In genomic region chr22:40421941-40422340, GRCh38 we compare ENCODE assay signal across 17 cellular contexts. TPM values are rescaled to one million over a fixed set of nuclear protein-coding genes. Genes with fewer than 3 reads are reported as not detected.
DNase-seq lines count a peak whose midpoint lies in the region; ATAC-seq and TF ChIP-seq lines count a peak whose summit lies in the region.
"Had no signal": no experiment of that assay in that cellular context is flagged by ENCODE, and none has a peak within 500 bp of the region (broad histone marks: within the 10 kb centered on the region; RNA-seq: fewer than 3 reads in every experiment).

No MANE protein-coding gene starts in this region.

- H3K9me2 ChIP-seq in MM.1S (replicated peaks; ENCODE audit: insufficient read depth, low read length): no peaks in the 10 kb centered on the region

- H4K20me1 ChIP-seq in MM.1S (ENCODE audit: insufficient read depth, low read length): no peaks in the 10 kb centered on the region

- H3K27me3 ChIP-seq in MM.1S (replicated peaks; ENCODE audit: insufficient read depth, low read length): no peaks in the 10 kb centered on the region
- no peaks in the 10 kb centered on the region for H3K27me3 ChIP-seq in spleen (replicated peaks in 1 of 7)
- H3K27me3 ChIP-seq: left lung, pancreas had no signal

- peaks cover 7% of the 10 kb centered on the region; the same call in 1 of the 2 replicates for H3F3A ChIP-seq in MM.1S (ENCODE audit: insufficient read depth, low read length)

- TF ChIP-seq POLR2A in spleen (IDR thresholded peaks at IDR 0.05): no peak

- no peaks in the 10 kb centered on the region for H3K9me3 Mint-ChIP-seq in activated naive CD4-positive, alpha-beta T cell treated with anti-CD3 and anti-CD28 coated beads for 36 hours
- no peaks in the 10 kb centered on the region for H3K9me3 Mint-ChIP-seq in central memory CD8-positive, alpha-beta T cell

- no peak overlapping the region for H3K4me3 Mint-ChIP-seq in activated naive CD4-positive, alpha-beta T cell treated with anti-CD3 and anti-CD28 coated beads for 36 hours
- H3K4me3 Mint-ChIP-seq in central memory CD8-positive, alpha-beta T cell: no peak overlapping the region

- no peak overlapping the region for H3K9ac ChIP-seq in MM.1S (ENCODE audit: low read length)

- intact Hi-C loops in activated naive CD4-positive, alpha-beta T cell treated with anti-CD3 and anti-CD28 coated beads for 36 hours (cut with micrococcal nuclease): no loop called here
- intact Hi-C loops in spleen (cut with DNase I; ENCODE audit: low total_unique reads): no loop called here

- CTCF ChIA-PET in activated naive CD4-positive, alpha-beta T cell treated with anti-CD3 and anti-CD28 coated beads for 36 hours (lab: Charles Lee): no interaction called here

- WGBS in spleen, 5 donors: 81 to 100% (median 92%) methylated on average over 1 of the region's 1 CpG

- peak overlapping the region; percentile 3 for H3K27ac Mint-ChIP-seq in activated naive CD4-positive, alpha-beta T cell treated with anti-CD3 and anti-CD28 coated beads for 36 hours
- peak overlapping the region; percentile 88 for H3K27ac Mint-ChIP-seq in central memory CD8-positive, alpha-beta T cell (ENCODE audit: low read depth)

- H3K4me3 ChIP-seq in MM.1S (ENCODE audit: low read length) (no peak overlapping the region), spleen (no peak overlapping the region), foreskin fibroblast (ENCODE audit: low read depth in 1 of 2, low read length in 2 of 2) (no peak overlapping the region)
- H3K4me3 ChIP-seq: left lung, pancreas had no signal

- H3K27me3 Mint-ChIP-seq in activated naive CD4-positive, alpha-beta T cell treated with anti-CD3 and anti-CD28 coated beads for 36 hours (ENCODE audit: low read depth): no peaks in the 10 kb centered on the region
- no peaks in the 10 kb centered on the region for H3K27me3 Mint-ChIP-seq in central memory CD8-positive, alpha-beta T cell

- no peaks in the 10 kb centered on the region for H3K79me2 ChIP-seq in MM.1S (ENCODE audit: low read length)

- peak overlapping the region; percentile 50; the same call in 1 of the 2 replicates for H3K27ac ChIP-seq in MM.1S (ENCODE audit: low read length)
- H3K27ac ChIP-seq in spleen: peak overlapping the region in 3 of 8 donors; percentile 13 to 55 (median 45)
- H3K27ac ChIP-seq: left lung, pancreas had no signal

- H2AFZ ChIP-seq in MM.1S (ENCODE audit: low read length): no peak overlapping the region

- no peaks in the 10 kb centered on the region for H3K9me3 ChIP-seq in MM.1S (replicated peaks; ENCODE audit: insufficient read depth, low read length)
- H3K9me3 ChIP-seq in spleen: no peaks in the 10 kb centered on the region
- H3K9me3 ChIP-seq: left lung, pancreas had no signal

- H3K4me2 ChIP-seq in MM.1S (ENCODE audit: low read depth, low read length): no peak overlapping the region

- no peak for ATAC-seq in central memory CD8-positive, alpha-beta T cell (replicated peaks; ENCODE audit: extremely low read depth, poor library complexity, severe bottlenecking)
- ATAC-seq in GM19023 (IDR thresholded peaks at IDR 0.05; ENCODE audit: unreplicated experiment): no peak
- ATAC-seq: activated CD4-positive, CD25-positive, alpha-beta regulatory T cell treated with anti-CD3 and anti-CD28 coated beads, Interleukin-2, amount 50 U/mL, for 24 hours; pancreas had no signal

- H3K36me3 Mint-ChIP-seq in activated naive CD4-positive, alpha-beta T cell treated with anti-CD3 and anti-CD28 coated beads for 36 hours (ENCODE audit: low read depth): peaks cover 11% of the 10 kb centered on the region
- peaks cover 21% of the 10 kb centered on the region for H3K36me3 Mint-ChIP-seq in central memory CD8-positive, alpha-beta T cell (ENCODE audit: insufficient read depth)

- DNase-seq in activated naive CD4-positive, alpha-beta T cell treated with anti-CD3 and anti-CD28 coated beads for 36 hours: no peak
- DNase-seq in activated naive CD4-positive, alpha-beta T cell treated with anti-CD3 and anti-CD28 coated beads, Interleukin-2, amount 50 U/mL, for 16 hours: no peak
- DNase-seq in MM.1S (no peak), spleen (peak; percentile 20), foreskin fibroblast (no peak), islet precursor cell (no peak)
- no peak for DNase-seq in central memory CD8-positive, alpha-beta T cell (ENCODE audit: low spot score in 2 of 2)
- DNase-seq: Calu3; foreskin melanocyte; NCI-H2081; pancreas; SHP77 treated with DMSO at 0.1 percent for 48 hours; stimulated activated CD4-positive, alpha-beta T cell treated with anti-CD3 and anti-CD28 coated beads, Interleukin-2, amount 100 ng/mL, for 48 hours; T-helper 9 cell had no signal

- H3K4me1 ChIP-seq in MM.1S (ENCODE audit: low read length) (peaks cover 17% of the 10 kb centered on the region), spleen (peaks cover 0 to 73% (median 37%) of the 10 kb centered on the region in 6 donors)
- H3K4me1 ChIP-seq: pancreas had no signal

- no peaks in the 10 kb centered on the region for H3K4me1 Mint-ChIP-seq in activated naive CD4-positive, alpha-beta T cell treated with anti-CD3 and anti-CD28 coated beads for 36 hours (ENCODE audit: low read depth)
- H3K4me1 Mint-ChIP-seq in central memory CD8-positive, alpha-beta T cell: peaks cover 34% of the 10 kb centered on the region

- TF ChIP-seq CTCF in MM.1S (IDR thresholded peaks at IDR 0.05; ENCODE audit: low read length) (no peak), spleen (IDR thresholded peaks at IDR 0.05 in 8 of 11, conservative IDR thresholded peaks at IDR 0.05 in 3 of 11) (no peak), foreskin fibroblast (IDR thresholded peaks at IDR 0.05; ENCODE audit: low read depth, low read length) (no peak)

- H3K36me3 ChIP-seq in MM.1S (replicated peaks; ENCODE audit: insufficient read depth, low read length) (no peaks in the 10 kb centered on the region), spleen (peaks cover 0 to 100% (median 99%) of the 10 kb centered on the region in 6 donors)

RNA-seq across cellular contexts. Expression of gene SGSM3, which starts 51.5 kb away (rescaled TPM):
- 10 to 100 TPM; 65.7 to 66.4 TPM for total RNA-seq in activated naive CD4-positive, alpha-beta T cell treated with anti-CD3 and anti-CD28 coated beads for 36 hours
- 10 to 100 TPM; 56.3 to 99.3 (median 88.2) TPM for total RNA-seq in spleen
- polyA plus RNA-seq in spleen: 100 to 1,000 TPM; 100 to 176 (median 161) TPM
